ENCODE assay signal across 8 cellular contexts in genomic region chr11:111601979-111602864, GRCh38. TPM values are rescaled to one million over a fixed set of nuclear protein-coding genes. Genes with fewer than 3 reads are reported as not detected.
A peak's percentile ranks its signal among the peaks of the same experiment; 100 is the strongest.
DNase-seq lines count a peak whose midpoint lies in the region; TF ChIP-seq lines count a peak whose summit lies in the region.

SIK2 (plus strand) TSS chr11:111602449; CDS start chr11:111602564, 115 bp downstream.

- no peaks in the 10 kb centered on the region for H3K36me3 Mint-ChIP-seq in neural crest cell (ENCODE audit: low read depth)

- peak within 1 kb of the TSS; percentile 97 for H3K27ac Mint-ChIP-seq in neural crest cell (ENCODE audit: unreplicated experiment)

- H3K27me3 ChIP-seq in H7 (ENCODE audit: control insufficient read depth, insufficient read depth, low read length) (peaks cover 13% of the 10 kb centered on the region), stomach smooth muscle (ENCODE audit: control insufficient read depth in 1 of 2, insufficient read depth in 2 of 2, low read length in 2 of 2) (no peaks in the 10 kb centered on the region)

- H3K4me1 ChIP-seq in stomach smooth muscle (ENCODE audit: control insufficient read depth, insufficient read depth, low read length): peaks cover 14% of the 10 kb centered on the region

- TF ChIP-seq CTCF in foreskin fibroblast (IDR thresholded peaks at IDR 0.05; ENCODE audit: low read depth, low read length) (peak; percentile 87), neural crest cell (conservative IDR thresholded peaks at IDR 0.05) (peak; percentile 88)

- peak within 1 kb of the TSS; percentile 97 for H3K27ac ChIP-seq in stomach smooth muscle (ENCODE audit: low read length)

- H3K36me3 ChIP-seq in H7 (replicated peaks; ENCODE audit: control insufficient read depth, insufficient read depth, low read length) (no peaks in the 10 kb centered on the region), stomach smooth muscle (ENCODE audit: control insufficient read depth in 2 of 2, insufficient read depth in 2 of 2, low read length in 2 of 2) (no peaks in the 10 kb centered on the region)

- peaks cover 2% of the 10 kb centered on the region for H3K27me3 Mint-ChIP-seq in neural crest cell (ENCODE audit: low read depth)

- H3K9me3 Mint-ChIP-seq in neural crest cell: no peaks in the 10 kb centered on the region

- H3K4me3 Mint-ChIP-seq in neural crest cell: peak within 1 kb of the TSS; percentile 98

- H3K4me3 ChIP-seq in H7 (ENCODE audit: insufficient read depth, low read depth, low read length) (peak within 1 kb of the TSS; percentile 85), foreskin fibroblast (ENCODE audit: low read depth in 1 of 2, low read length in 2 of 2) (peak within 1 kb of the TSS; percentile 78 to 82), stomach smooth muscle (ENCODE audit: low read length in 2 of 2) (peak within 1 kb of the TSS; percentile 86 to 93)

- no peaks in the 10 kb centered on the region for H3K9me3 ChIP-seq in stomach smooth muscle (ENCODE audit: control insufficient read depth in 2 of 2, low read length in 2 of 2)

- DNase-seq in G401 (ENCODE audit: low spot score) (peak; percentile 94), H7 (peak; percentile 96), LoVo (ENCODE audit: low spot score) (peak; percentile 93), SHP77 (lab: John Stamatoyannopoulos, UW) (peak; percentile 93 to 95), activated gamma-delta T cell treated with Interleukin-2 at 50 U/mL for 16 hours (peak; percentile 85), foreskin fibroblast (peak; percentile 95 to 98), neural crest cell (ENCODE audit: low read depth, low spot score) (peak; percentile 90)

- peak within 1 kb of the TSS; percentile 91 to 96 for H3K9ac ChIP-seq in stomach smooth muscle (ENCODE audit: low read length in 2 of 2)

- in situ Hi-C loops in G401 (cut with HindIII; ENCODE audit: low sequenced_read_pairs): no loop called here

- peaks cover 36% of the 10 kb centered on the region for H3K4me1 Mint-ChIP-seq in neural crest cell

RNA-seq across cellular contexts. Expression of gene SIK2, which starts in this region (rescaled TPM):
- total RNA-seq in G401 (2014; rRNA removed; shearing (Covaris generic)): 23.8 and 53.1 TPM in 2 replicates
- total RNA-seq in H7 (2014; rRNA removed; shearing (Covaris generic)): 5.5 and 7.3 TPM in 2 replicates
- 21.8 and 24.7 TPM in 2 replicates for total RNA-seq in neural crest cell

Comparison
In these comparisons a context has a peak if more than half of its experiments do, and no peak if none do; other contexts are left out.
1. Peak in every context shown above with its lines: DNase-seq, H3K4me3 ChIP-seq and H3K27ac ChIP-seq.